In the genomic region with DNA sequence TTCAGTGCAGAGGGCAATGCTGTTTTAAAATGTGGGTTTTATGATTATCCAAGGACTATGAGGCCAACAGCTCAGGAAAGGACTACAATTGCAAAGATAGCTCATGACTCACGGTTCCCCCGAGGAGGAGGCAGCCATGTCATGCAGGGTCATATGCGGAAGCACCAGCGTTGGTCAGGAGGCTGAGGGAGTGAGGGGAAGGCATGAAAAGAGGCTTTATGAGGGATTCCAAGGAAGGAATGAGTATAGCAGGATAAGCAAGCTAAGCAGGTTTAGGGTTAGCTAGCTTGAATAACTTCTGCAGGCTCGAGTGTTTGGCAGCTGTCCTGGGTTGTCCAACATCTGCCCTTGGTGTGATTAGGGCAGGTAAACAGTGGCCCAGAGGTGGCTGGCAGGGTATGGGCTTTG, we compare ENCODE assay signal across 10 cellular contexts.
DNase-seq lines count a peak whose midpoint lies in the region; ATAC-seq, FAIRE-seq and TF ChIP-seq lines count a peak whose summit lies in the region.
"Had no signal": no experiment of that assay in that cellular context is flagged by ENCODE, and none has a peak within 500 bp of the region (broad histone marks: within the 10 kb centered on the region; RNA-seq: fewer than 3 reads in every experiment).

No MANE protein-coding gene starts in this region.

- TF ChIP-seq POLR2A in endothelial cell of umbilical vein (IDR thresholded peaks at IDR 0.05; ENCODE audit: low read depth, low read length) (no peak), erythroblast (IDR thresholded peaks at IDR 0.05; ENCODE audit: low read length) (no peak)

- H3K9me3 ChIP-seq in endothelial cell of umbilical vein (replicated peaks; ENCODE audit: control insufficient read depth, insufficient read depth, low read length) = no peaks in the 10 kb centered on the region

- H3K27ac ChIP-seq in endothelial cell of umbilical vein (ENCODE audit: insufficient read depth, low read depth, low read length) = no peak overlapping the region

- no peak for FAIRE-seq in endothelial cell of umbilical vein (lab: Jason Lieb, UNC)

- POLR2A ChIA-PET in endothelial cell of umbilical vein (lab: Charles Lee) = no interaction called here

- H2AFZ ChIP-seq in endothelial cell of umbilical vein (ENCODE audit: low read depth, low read length) = no peak overlapping the region

- peak; percentile 89 for DNase-seq in COLO829 (ENCODE audit: low spot score)
- peak; percentile 47 for DNase-seq in OCI-M1 (lab: John Stamatoyannopoulos, UW)
- DNase-seq in endothelial cell of umbilical vein (ENCODE audit: low read depth, low spot score) = peak; percentile 8
- DNase-seq in omental fat pad (ENCODE audit: low spot score) = no peak
- DNase-seq in NCI-H2107 treated with DMSO at 0.1 percent for 48 hours (lab: John Stamatoyannopoulos, UW; ENCODE audit: unreplicated experiment) = no peak
- no peak for DNase-seq in NCI-H2081 treated with DMSO at 0.1 percent for 48 hours (lab: John Stamatoyannopoulos, UW)
- DNase-seq in erythroblast (lab: John Stamatoyannopoulos, UW) = no peak
- DNase-seq: DMS79 treated with DMSO at 0.1 percent for 48 hours, RPMI8226 had no signal

- peaks cover 7 to 19% of the 10 kb centered on the region in 2 experiments for H3K27me3 ChIP-seq in endothelial cell of umbilical vein (ENCODE audit: control insufficient read depth in 2 of 2, insufficient read depth in 2 of 2, low read length in 2 of 2)

- no peaks in the 10 kb centered on the region for H3K36me3 ChIP-seq in endothelial cell of umbilical vein (ENCODE audit: control insufficient read depth in 2 of 2, extremely low read depth in 1 of 2, insufficient read depth in 2 of 2, low read length in 2 of 2)

- H3K4me3 ChIP-seq in endothelial cell of umbilical vein (replicated peaks in 1 of 3; ENCODE audit: insufficient read depth in 1 of 3, low read depth in 1 of 3, low read length in 3 of 3) = no peak overlapping the region

- no peaks in the 10 kb centered on the region for H3K9me1 ChIP-seq in endothelial cell of umbilical vein (replicated peaks; ENCODE audit: control insufficient read depth, extremely low read depth, insufficient read depth, low read length)

- no TSS peak for BruUV-seq in endothelial cell of umbilical vein (replicated peaks; lab: Mats Ljungman, UMichigan)

- H3K9ac ChIP-seq in endothelial cell of umbilical vein (replicated peaks; ENCODE audit: extremely low read depth, insufficient read depth, low read length) = no peak overlapping the region

- ATAC-seq in omental fat pad (ENCODE audit: low FRiP score) (peak; percentile 50), HG03520 (IDR thresholded peaks at IDR 0.05; ENCODE audit: unreplicated experiment) (no peak)

- H3K4me1 ChIP-seq in endothelial cell of umbilical vein (ENCODE audit: control insufficient read depth, extremely low read depth, insufficient read depth, low read length) = no peaks in the 10 kb centered on the region

- dilution Hi-C loops in endothelial cell of umbilical vein (cut with MboI; ENCODE audit: extremely low pct_ligation_motif_present, low sequenced_read_pairs) = no loop called here

- H3K79me2 ChIP-seq in endothelial cell of umbilical vein (ENCODE audit: control insufficient read depth, insufficient read depth, low read length) = no peaks in the 10 kb centered on the region

- H4K20me1 ChIP-seq in endothelial cell of umbilical vein (replicated peaks; ENCODE audit: control insufficient read depth, extremely low read depth, insufficient read depth, low read length) = no peaks in the 10 kb centered on the region

- intact Hi-C loops in endothelial cell of umbilical vein (cut with micrococcal nuclease) = no loop called here

- CTCF ChIA-PET in endothelial cell of umbilical vein (lab: Charles Lee) = interaction anchor here (1.4 kb wide), 2 partner anchors 11 to 129 kb away, joined by 3 to 6 read pairs; no protein-coding TSS in a partner anchor

- no peak overlapping the region for H3K4me2 ChIP-seq in endothelial cell of umbilical vein (ENCODE audit: insufficient read depth, low read length)

- no peak for TF ChIP-seq CTCF in endothelial cell of umbilical vein (IDR thresholded peaks at IDR 0.05; ENCODE audit: extremely low read depth in 1 of 2, insufficient read depth in 1 of 2, low read depth in 1 of 2, low read length in 2 of 2)
- TF ChIP-seq CTCF in omental fat pad (IDR thresholded peaks at IDR 0.05) = no peak

TF ChIP-seq in endothelial cell of umbilical vein, 7 proteins besides CTCF, POLR2A, EP300 and RAD21:
- TF ChIP-seq GATA2 (IDR thresholded peaks at IDR 0.05; ENCODE audit: insufficient read depth, insufficient read length, low read depth, low read length) (no peak), MAX (IDR thresholded peaks at IDR 0.05; ENCODE audit: insufficient read depth, insufficient read length) (no peak), JUN (IDR thresholded peaks at IDR 0.05; ENCODE audit: borderline replicate concordance, insufficient read depth, insufficient read length, low read depth) (no peak), FOS (IDR thresholded peaks at IDR 0.05; ENCODE audit: borderline replicate concordance, insufficient read depth, low read length) (peak; percentile 63), POLR2AphosphoS5 (IDR thresholded peaks at IDR 0.05; ENCODE audit: insufficient read depth, low read depth, low read length) (no peak), EZH2 (IDR thresholded peaks at IDR 0.05; ENCODE audit: borderline replicate concordance, low read depth, low read length, severe bottlenecking) (no peak), MYC (IDR thresholded peaks at IDR 0.05; ENCODE audit: low read depth, low read length) (no peak)
TF ChIP-seq in endothelial cell of umbilical vein: peak in this region for 1.

Comparison
In these comparisons a context has a peak if more than half of its experiments do, and no peak if none do; other contexts are left out.
1. DNase-seq: peak in COLO829 (single experiment), OCI-M1 (single experiment) and endothelial cell of umbilical vein (single experiment); none in omental fat pad (single experiment), NCI-H2107 treated with DMSO at 0.1 percent for 48 hours (single experiment), NCI-H2081 treated with DMSO at 0.1 percent for 48 hours (single experiment) and erythroblast (0 of 2).